8 cellular contexts compared by ENCODE assay signal in genomic region chr5:150000261-150000989, GRCh38. TPM values are rescaled to one million over a fixed set of nuclear protein-coding genes. Genes with fewer than 3 reads are reported as not detected.
DNase-seq lines count a peak whose midpoint lies in the region; ATAC-seq and TF ChIP-seq lines count a peak whose summit lies in the region.

Gene HMGXB3 (plus strand): TSS chr5:150000739. CDS start chr5:150004853, 4,114 bp downstream.
Gene TIGD6 (minus strand): TSS chr5:150000654. CDS start chr5:149996348, 4,306 bp downstream.

- 0 to 1% methylated on average over 23 to 35 of the region's 72 CpGs for WGBS in testis, 2 donors

- intact Hi-C loops in testis (cut with DNase I; ENCODE audit: low total_unique reads): no loop called here

- peak within 1 kb of the TSS; percentile 97 for H3K4me3 ChIP-seq in GM08714 (ENCODE audit: low read length)
- peak within 1 kb of the TSS; percentile 100 for H3K4me3 ChIP-seq in NB4 (ENCODE audit: low read depth, low read length)
- H3K4me3 ChIP-seq in testis: peak within 1 kb of the TSS; percentile 92 to 97

- no peaks in the 10 kb centered on the region for H3K9me3 ChIP-seq in testis

- no peak for TF ChIP-seq CTCF in NB4 (IDR thresholded peaks at IDR 0.05; ENCODE audit: low read depth, low read length)
- no peak for TF ChIP-seq CTCF in omental fat pad (IDR thresholded peaks at IDR 0.05)
- TF ChIP-seq CTCF in testis (IDR thresholded peaks at IDR 0.05): peak in 1 of 3 experiments; percentile 36

- H3K9me3 Mint-ChIP-seq in activated naive CD4-positive, alpha-beta T cell treated with anti-CD3 and anti-CD28 coated beads, Interleukin-2, amount 50 U/mL, for 24 hours: no peaks in the 10 kb centered on the region

- H3K4me1 ChIP-seq in testis: peaks cover 26% of the 10 kb centered on the region

- no peaks in the 10 kb centered on the region for H3K36me3 ChIP-seq in testis (ENCODE audit: low read depth, missing control alignments)

- TF ChIP-seq POLR2A in NB4 (IDR thresholded peaks at IDR 0.05; ENCODE audit: extremely low read depth, insufficient read length): peak; percentile 83
- peak; percentile 58 for TF ChIP-seq POLR2A in testis (IDR thresholded peaks at IDR 0.05)

- peaks cover 45% of the 10 kb centered on the region for H3K4me1 Mint-ChIP-seq in activated naive CD4-positive, alpha-beta T cell treated with anti-CD3 and anti-CD28 coated beads, Interleukin-2, amount 50 U/mL, for 24 hours

- ATAC-seq in HG02571 (IDR thresholded peaks at IDR 0.05; ENCODE audit: unreplicated experiment) (peak; percentile 87), omental fat pad (ENCODE audit: low FRiP score) (peak; percentile 94)

- peaks cover 17% of the 10 kb centered on the region for H3K36me3 Mint-ChIP-seq in activated naive CD4-positive, alpha-beta T cell treated with anti-CD3 and anti-CD28 coated beads, Interleukin-2, amount 50 U/mL, for 24 hours

- H3K27me3 Mint-ChIP-seq in activated naive CD4-positive, alpha-beta T cell treated with anti-CD3 and anti-CD28 coated beads, Interleukin-2, amount 50 U/mL, for 24 hours: no peaks in the 10 kb centered on the region

- peak within 1 kb of the TSS; percentile 99 for H3K27ac Mint-ChIP-seq in activated naive CD4-positive, alpha-beta T cell treated with anti-CD3 and anti-CD28 coated beads, Interleukin-2, amount 50 U/mL, for 24 hours

- H3K27me3 ChIP-seq in testis: no peaks in the 10 kb centered on the region

- H3K27ac ChIP-seq in testis: peak within 1 kb of the TSS; percentile 93 to 98

- peak within 1 kb of the TSS; percentile 98 for H3K4me3 Mint-ChIP-seq in activated naive CD4-positive, alpha-beta T cell treated with anti-CD3 and anti-CD28 coated beads, Interleukin-2, amount 50 U/mL, for 24 hours

- peak; percentile 98 for DNase-seq in NB4 (ENCODE audit: low read depth)
- DNase-seq in SK-N-DZ (ENCODE audit: low spot score): peak; percentile 95
- DNase-seq in glomerular visceral epithelial cell (ENCODE audit: extremely low spot score): peak; percentile 97
- DNase-seq in omental fat pad (ENCODE audit: low spot score): peak; percentile 56
- peak; percentile 94 for DNase-seq in testis

RNA-seq across cellular contexts. Expression of gene HMGXB3, which starts in this region (rescaled TPM):
- polyA plus RNA-seq in SK-N-DZ (2014; cell fraction: cytosol; rRNA removed): 35.2 and 39.2 TPM in 2 replicates
- 48.8 and 133 TPM in 2 replicates for polyA plus RNA-seq in SK-N-DZ (2014; cell fraction: nucleus; rRNA removed)
- total RNA-seq in omental fat pad: 10 to 100 TPM; 31.6 to 63.8 (median 37.9) TPM
- 10 to 100 TPM; 63.6 to 72.5 TPM for total RNA-seq in testis
- 33.5 TPM for polyA plus RNA-seq in testis (ENCODE audit: insufficient read depth, low read depth, low replicate concordance)

RNA-seq across cellular contexts. Expression of gene TIGD6, which starts in this region (rescaled TPM):
- 3.8 and 4.0 TPM in 2 replicates for polyA plus RNA-seq in SK-N-DZ (2014; cell fraction: cytosol; rRNA removed)
- 0.82 and 1.8 TPM in 2 replicates for polyA plus RNA-seq in SK-N-DZ (2014; cell fraction: nucleus; rRNA removed)
- 1 to 10 TPM; 3.1 to 4.9 (median 3.8) TPM for total RNA-seq in omental fat pad
- total RNA-seq in testis: 1 to 10 TPM; 7.8 to 9.7 TPM
- 11.2 TPM for polyA plus RNA-seq in testis (ENCODE audit: insufficient read depth, low read depth, low replicate concordance)

Comparison
In these comparisons a context has a peak if more than half of its experiments do, and no peak if none do; other contexts are left out.
1. Peak in every context shown above with its lines: DNase-seq, ATAC-seq, H3K4me3 ChIP-seq and H3K27ac ChIP-seq.